14 cellular contexts compared by ENCODE assay signal in the genomic region with DNA sequence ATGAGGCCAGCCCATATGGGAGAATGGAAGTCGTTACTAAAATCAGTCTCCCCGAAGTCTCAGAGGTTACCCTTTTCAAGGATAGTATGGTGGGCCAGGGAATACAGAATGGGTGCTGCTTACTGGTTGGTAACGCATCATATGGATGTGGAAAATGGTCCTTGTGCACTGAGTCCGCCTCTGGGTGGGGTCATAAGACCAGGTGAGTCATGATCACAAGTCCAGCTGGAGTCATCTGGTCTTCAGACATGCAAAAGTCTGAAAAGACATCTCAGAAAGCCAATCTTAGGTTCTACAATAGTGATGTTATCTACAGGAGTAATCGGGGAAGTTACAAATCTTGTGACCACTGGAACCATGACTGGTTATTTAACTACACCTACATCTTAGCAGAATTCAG.
DNase-seq lines count a peak whose midpoint lies in the region; ATAC-seq, FAIRE-seq and TF ChIP-seq lines count a peak whose summit lies in the region.
"Had no signal": no experiment of that assay in that cellular context is flagged by ENCODE, and none has a peak within 500 bp of the region (broad histone marks: within the 10 kb centered on the region; RNA-seq: fewer than 3 reads in every experiment).

No MANE protein-coding gene starts in this region.

- H3K4me1 ChIP-seq in body of pancreas: no peaks in the 10 kb centered on the region
- H3K4me1 ChIP-seq in esophagus squamous epithelium: no peaks in the 10 kb centered on the region
- H3K4me1 ChIP-seq: colonic mucosa, esophagus muscularis mucosa had no signal

- H3K4me3 ChIP-seq in body of pancreas (no peak overlapping the region), esophagus squamous epithelium (no peak overlapping the region)
- H3K4me3 ChIP-seq: colonic mucosa, esophagus muscularis mucosa had no signal

- H3K36me3 ChIP-seq in body of pancreas (replicated peaks in 1 of 2; ENCODE audit: insufficient read depth in 1 of 2, low read depth in 2 of 2) (no peaks in the 10 kb centered on the region), esophagus squamous epithelium (no peaks in the 10 kb centered on the region)
- H3K36me3 ChIP-seq: colonic mucosa, esophagus muscularis mucosa had no signal

- ATAC-seq in HG03460 (IDR thresholded peaks at IDR 0.05; ENCODE audit: unreplicated experiment): peak; percentile 57
- ATAC-seq in body of pancreas: no peak
- ATAC-seq in GM18873 (IDR thresholded peaks at IDR 0.05; ENCODE audit: low FRiP score, unreplicated experiment): no peak

- H3K27ac ChIP-seq in body of pancreas (no peak overlapping the region), esophagus squamous epithelium (no peak overlapping the region)
- H3K27ac ChIP-seq: colonic mucosa, esophagus muscularis mucosa had no signal

- peak; percentile 60 for TF ChIP-seq CTCF in GM13977 (IDR thresholded peaks at IDR 0.05; ENCODE audit: extremely low read depth, insufficient read depth, missing control alignments)
- TF ChIP-seq CTCF in body of pancreas (IDR thresholded peaks at IDR 0.05): peak in 4 of 7 experiments; percentile 17 to 43 (median 33)
- TF ChIP-seq CTCF in esophagus squamous epithelium (IDR thresholded peaks at IDR 0.05): no peak
- TF ChIP-seq CTCF in D721Med (IDR thresholded peaks at IDR 0.05; ENCODE audit: insufficient read depth, missing control alignments): no peak

- in situ Hi-C loops in GM13977 (cut with MboI; ENCODE audit: low pct_unique_long_range_greater_than_20kb, low sequenced_read_pairs, unreplicated experiment): loop anchor here (5.0 kb wide), 1 partner anchor 158 kb away; no protein-coding TSS in a partner anchor

- H3K27me3 ChIP-seq in body of pancreas: no peaks in the 10 kb centered on the region
- H3K27me3 ChIP-seq in esophagus squamous epithelium: peaks cover 0 to 43% (median 0%) of the 10 kb centered on the region in 4 donors
- H3K27me3 ChIP-seq: colonic mucosa had no signal

- H3K27ac Mint-ChIP-seq in T-helper 2 cell treated with Interferon-gamma antibody and Interleukin-4, amounts not matched to agents 5 μg/mL and 100 μg/mL, for 36 hours: no peak overlapping the region
- H3K27ac Mint-ChIP-seq: CD4-positive, alpha-beta memory T cell had no signal

- DNase-seq in DMS53 treated with DMSO at 0.1 percent for 48 hours (lab: John Stamatoyannopoulos, UW; ENCODE audit: unreplicated experiment): peak; percentile 3
- DNase-seq in GM13977 (ENCODE audit: low spot score): no peak
- DNase-seq in body of pancreas: peak in 3 of 4 donors; percentile 11 to 43 (median 17)
- DNase-seq in T-helper 2 cell treated with Interferon-gamma antibody and Interleukin-4, amounts not matched to agents 5 μg/mL and 100 μg/mL, for 36 hours (ENCODE audit: low spot score): no peak
- DNase-seq in esophagus squamous epithelium (lab: John Stamatoyannopoulos, UW): no peak
- no peak for DNase-seq in D721Med (ENCODE audit: insufficient read length, low spot score)
- DNase-seq: CD4-positive, alpha-beta memory T cell; colonic mucosa; mesendoderm; NCI-H226; SIG-M5 had no signal

- FAIRE-seq in D721Med (lab: Jason Lieb, UNC): no peak

- no peaks in the 10 kb centered on the region for H3K36me3 Mint-ChIP-seq in T-helper 2 cell treated with Interferon-gamma antibody and Interleukin-4, amounts not matched to agents 5 μg/mL and 100 μg/mL, for 36 hours (ENCODE audit: low read depth)
- H3K36me3 Mint-ChIP-seq: CD4-positive, alpha-beta memory T cell had no signal

- no peaks in the 10 kb centered on the region for H3K9me3 Mint-ChIP-seq in T-helper 2 cell treated with Interferon-gamma antibody and Interleukin-4, amounts not matched to agents 5 μg/mL and 100 μg/mL, for 36 hours
- H3K9me3 Mint-ChIP-seq: CD4-positive, alpha-beta memory T cell had no signal

- no peak overlapping the region for H3K4me3 Mint-ChIP-seq in T-helper 2 cell treated with Interferon-gamma antibody and Interleukin-4, amounts not matched to agents 5 μg/mL and 100 μg/mL, for 36 hours
- H3K4me3 Mint-ChIP-seq: CD4-positive, alpha-beta memory T cell had no signal

- TF ChIP-seq POLR2A in body of pancreas (IDR thresholded peaks at IDR 0.05) (no peak), esophagus squamous epithelium (IDR thresholded peaks at IDR 0.05) (no peak)

- WGBS in body of pancreas, 2 donors: 55 to 61% methylated on average over 5 of the region's 5 CpGs
- 65 to 69% methylated on average over 4 to 5 of the region's 5 CpGs for WGBS in esophagus squamous epithelium, 2 donors

- intact Hi-C loops in body of pancreas (cut with DNase I): no loop called here
- intact Hi-C loops in esophagus squamous epithelium (cut with DNase I): no loop called here

- H3K9me3 ChIP-seq in body of pancreas: no peaks in the 10 kb centered on the region
- no peaks in the 10 kb centered on the region for H3K9me3 ChIP-seq in esophagus squamous epithelium
- H3K9me3 ChIP-seq: colonic mucosa, esophagus muscularis mucosa had no signal

- no peaks in the 10 kb centered on the region for H3K4me1 Mint-ChIP-seq in T-helper 2 cell treated with Interferon-gamma antibody and Interleukin-4, amounts not matched to agents 5 μg/mL and 100 μg/mL, for 36 hours (ENCODE audit: low read depth)
- H3K4me1 Mint-ChIP-seq: CD4-positive, alpha-beta memory T cell had no signal

- H3K27me3 Mint-ChIP-seq in T-helper 2 cell treated with Interferon-gamma antibody and Interleukin-4, amounts not matched to agents 5 μg/mL and 100 μg/mL, for 36 hours (ENCODE audit: low read depth): peaks cover 19% of the 10 kb centered on the region

Comparison
In these comparisons a context has a peak if more than half of its experiments do, and no peak if none do; other contexts are left out.
1. DNase-seq: peak in DMS53 treated with DMSO at 0.1 percent for 48 hours (single experiment) and body of pancreas (3 of 4); none in GM13977 (single experiment), T-helper 2 cell treated with Interferon-gamma antibody and Interleukin-4, amounts not matched to agents 5 μg/mL and 100 μg/mL, for 36 hours (single experiment), esophagus squamous epithelium (single experiment) and D721Med (single experiment).
2. CTCF ChIP-seq: peak in GM13977 (single experiment) and body of pancreas (4 of 7); none in esophagus squamous epithelium (0 of 6) and D721Med (single experiment).